In genomic region chr15:40106203-40107161, GRCh38 we compare ENCODE assay signal across 2 cellular contexts.
TF ChIP-seq lines count a peak whose summit lies in the region.

No MANE protein-coding gene starts in this region.

TF ChIP-seq in K562, 482 proteins besides CTCF, POLR2A, EP300 and RAD21 (continued from another document and continues in another):
- TF ChIP-seq DEAF1 (CRISPR knock-in tag; IDR thresholded peaks at IDR 0.05) (0 out of 2 replicates have a peak, but pooled peaks have one; percentile 37), MYBL2 (IDR thresholded peaks at IDR 0.05; ENCODE audit: low read depth) (no peak), MYBL2 (CRISPR knock-in tag; IDR thresholded peaks at IDR 0.05; ENCODE audit: borderline replicate concordance) (no peak), CLOCK (CRISPR knock-in tag; IDR thresholded peaks at IDR 0.05; ENCODE audit: borderline replicate concordance) (no peak), ZFP30 (CRISPR knock-in tag; IDR thresholded peaks at IDR 0.05; ENCODE audit: borderline replicate concordance) (no peak), MYC (IDR thresholded peaks at IDR 0.05; ENCODE audit: low read depth, low read length) (0 out of 2 replicates have a peak, but pooled peaks have one; percentile 24), MYC (CRISPR knock-in tag; IDR thresholded peaks at IDR 0.05; ENCODE audit: borderline replicate concordance, low read depth) (no peak), GATA2 (CRISPR knock-in tag; IDR thresholded peaks at IDR 0.05) (peak; percentile 66), ELF2 (CRISPR knock-in tag; IDR thresholded peaks at IDR 0.05) (no peak), ZNF140 (CRISPR knock-in tag; IDR thresholded peaks at IDR 0.05) (no peak), SMARCA4 (IDR thresholded peaks at IDR 0.05) (peak; percentile 86), CSDE1 (IDR thresholded peaks at IDR 0.05) (no peak), IFI16 (CRISPR knock-in tag; IDR thresholded peaks at IDR 0.05) (no peak), NFE2 (IDR thresholded peaks at IDR 0.05; ENCODE audit: low read depth) (0 out of 2 replicates have a peak, but pooled peaks have one; percentile 7), NCOR1 (IDR thresholded peaks at IDR 0.05) (peak; percentile 62; the same call in 1 of the 2 replicates), ZNF766 (CRISPR knock-in tag; conservative IDR thresholded peaks at IDR 0.05) (peak; percentile 60), ZNF232 (CRISPR knock-in tag; IDR thresholded peaks at IDR 0.05) (no peak), POLR3G (IDR thresholded peaks at IDR 0.05; ENCODE audit: extremely low read depth, insufficient read length, insufficient replicate concordance) (no peak), ARID3B (CRISPR knock-in tag; IDR thresholded peaks at IDR 0.05; ENCODE audit: borderline replicate concordance) (no peak), ZNF431 (CRISPR knock-in tag; IDR thresholded peaks at IDR 0.05) (no peak), ZNF239 (CRISPR knock-in tag; IDR thresholded peaks at IDR 0.05) (no peak), PCBP2 (IDR thresholded peaks at IDR 0.05; ENCODE audit: low read depth, low read length, poor library complexity, severe bottlenecking) (no peak)
- TF ChIP-seq, protein P1, sequence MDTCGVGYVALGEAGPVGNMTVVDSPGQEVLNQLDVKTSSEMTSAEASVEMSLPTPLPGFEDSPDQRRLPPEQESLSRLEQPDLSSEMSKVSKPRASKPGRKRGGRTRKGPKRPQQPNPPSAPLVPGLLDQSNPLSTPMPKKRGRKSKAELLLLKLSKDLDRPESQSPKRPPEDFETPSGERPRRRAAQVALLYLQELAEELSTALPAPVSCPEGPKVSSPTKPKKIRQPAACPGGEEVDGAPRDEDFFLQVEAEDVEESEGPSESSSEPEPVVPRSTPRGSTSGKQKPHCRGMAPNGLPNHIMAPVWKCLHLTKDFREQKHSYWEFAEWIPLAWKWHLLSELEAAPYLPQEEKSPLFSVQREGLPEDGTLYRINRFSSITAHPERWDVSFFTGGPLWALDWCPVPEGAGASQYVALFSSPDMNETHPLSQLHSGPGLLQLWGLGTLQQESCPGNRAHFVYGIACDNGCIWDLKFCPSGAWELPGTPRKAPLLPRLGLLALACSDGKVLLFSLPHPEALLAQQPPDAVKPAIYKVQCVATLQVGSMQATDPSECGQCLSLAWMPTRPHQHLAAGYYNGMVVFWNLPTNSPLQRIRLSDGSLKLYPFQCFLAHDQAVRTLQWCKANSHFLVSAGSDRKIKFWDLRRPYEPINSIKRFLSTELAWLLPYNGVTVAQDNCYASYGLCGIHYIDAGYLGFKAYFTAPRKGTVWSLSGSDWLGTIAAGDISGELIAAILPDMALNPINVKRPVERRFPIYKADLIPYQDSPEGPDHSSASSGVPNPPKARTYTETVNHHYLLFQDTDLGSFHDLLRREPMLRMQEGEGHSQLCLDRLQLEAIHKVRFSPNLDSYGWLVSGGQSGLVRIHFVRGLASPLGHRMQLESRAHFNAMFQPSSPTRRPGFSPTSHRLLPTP (IDR thresholded peaks at IDR 0.05; ENCODE audit: borderline replicate concordance, extremely low read depth, insufficient read length), result no peak

TF ChIP-seq in HepG2, 621 proteins besides CTCF, POLR2A, EP300 and RAD21 (continued from another document and continues in another):
- TF ChIP-seq AHDC1 (CRISPR knock-in tag; IDR thresholded peaks at IDR 0.05; ENCODE audit: borderline replicate concordance) (no peak), CSRNP1 (CRISPR knock-in tag; IDR thresholded peaks at IDR 0.05) (no peak), EHMT2 (IDR thresholded peaks at IDR 0.05; ENCODE audit: borderline replicate concordance, low read depth, low read length) (no peak), ZNF44 (CRISPR knock-in tag; IDR thresholded peaks at IDR 0.05) (no peak), MAX (IDR thresholded peaks at IDR 0.05) (peak; percentile 23; the same call in 1 of the 2 replicates), ZSCAN9 (CRISPR knock-in tag; IDR thresholded peaks at IDR 0.05; ENCODE audit: borderline replicate concordance) (0 out of 2 replicates have a peak, but pooled peaks have one; percentile 39), ZNF24 (IDR thresholded peaks at IDR 0.05) (no peak), AGO1 (IDR thresholded peaks at IDR 0.05; ENCODE audit: low read depth, low read length, poor library complexity, severe bottlenecking) (no peak), ZNF552 (CRISPR knock-in tag; IDR thresholded peaks at IDR 0.05; ENCODE audit: borderline replicate concordance) (no peak; the same call in 1 of the 2 replicates), MBNL3 (CRISPR knock-in tag; conservative IDR thresholded peaks at IDR 0.05) (no peak), KDM4B (CRISPR knock-in tag; IDR thresholded peaks at IDR 0.05) (no peak), MEIS2 (CRISPR knock-in tag; IDR thresholded peaks at IDR 0.05) (no peak), ZNF615 (CRISPR knock-in tag; IDR thresholded peaks at IDR 0.05; ENCODE audit: borderline replicate concordance) (no peak), RORA (CRISPR knock-in tag; IDR thresholded peaks at IDR 0.05) (no peak), ZNF567 (CRISPR knock-in tag; IDR thresholded peaks at IDR 0.05; ENCODE audit: borderline replicate concordance) (no peak), ZNF629 (CRISPR knock-in tag; conservative IDR thresholded peaks at IDR 0.05) (no peak)
- TF ChIP-seq, protein P2, sequence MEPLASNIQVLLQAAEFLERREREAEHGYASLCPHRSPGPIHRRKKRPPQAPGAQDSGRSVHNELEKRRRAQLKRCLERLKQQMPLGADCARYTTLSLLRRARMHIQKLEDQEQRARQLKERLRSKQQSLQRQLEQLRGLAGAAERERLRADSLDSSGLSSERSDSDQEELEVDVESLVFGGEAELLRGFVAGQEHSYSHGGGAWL (CRISPR knock-in tag; IDR thresholded peaks at IDR 0.05), result no peak
- TF ChIP-seq, protein P3, sequence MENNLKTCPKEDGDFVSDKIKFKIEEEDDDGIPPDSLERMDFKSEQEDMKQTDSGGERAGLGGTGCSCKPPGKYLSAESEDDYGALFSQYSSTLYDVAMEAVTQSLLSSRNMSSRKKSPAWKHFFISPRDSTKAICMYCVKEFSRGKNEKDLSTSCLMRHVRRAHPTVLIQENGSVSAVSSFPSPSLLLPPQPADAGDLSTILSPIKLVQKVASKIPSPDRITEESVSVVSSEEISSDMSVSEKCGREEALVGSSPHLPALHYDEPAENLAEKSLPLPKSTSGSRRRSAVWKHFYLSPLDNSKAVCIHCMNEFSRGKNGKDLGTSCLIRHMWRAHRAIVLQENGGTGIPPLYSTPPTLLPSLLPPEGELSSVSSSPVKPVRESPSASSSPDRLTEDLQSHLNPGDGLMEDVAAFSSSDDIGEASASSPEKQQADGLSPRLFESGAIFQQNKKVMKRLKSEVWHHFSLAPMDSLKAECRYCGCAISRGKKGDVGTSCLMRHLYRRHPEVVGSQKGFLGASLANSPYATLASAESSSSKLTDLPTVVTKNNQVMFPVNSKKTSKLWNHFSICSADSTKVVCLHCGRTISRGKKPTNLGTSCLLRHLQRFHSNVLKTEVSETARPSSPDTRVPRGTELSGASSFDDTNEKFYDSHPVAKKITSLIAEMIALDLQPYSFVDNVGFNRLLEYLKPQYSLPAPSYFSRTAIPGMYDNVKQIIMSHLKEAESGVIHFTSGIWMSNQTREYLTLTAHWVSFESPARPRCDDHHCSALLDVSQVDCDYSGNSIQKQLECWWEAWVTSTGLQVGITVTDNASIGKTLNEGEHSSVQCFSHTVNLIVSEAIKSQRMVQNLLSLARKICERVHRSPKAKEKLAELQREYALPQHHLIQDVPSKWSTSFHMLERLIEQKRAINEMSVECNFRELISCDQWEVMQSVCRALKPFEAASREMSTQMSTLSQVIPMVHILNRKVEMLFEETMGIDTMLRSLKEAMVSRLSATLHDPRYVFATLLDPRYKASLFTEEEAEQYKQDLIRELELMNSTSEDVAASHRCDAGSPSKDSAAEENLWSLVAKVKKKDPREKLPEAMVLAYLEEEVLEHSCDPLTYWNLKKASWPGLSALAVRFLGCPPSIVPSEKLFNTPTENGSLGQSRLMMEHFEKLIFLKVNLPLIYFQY (CRISPR knock-in tag; IDR thresholded peaks at IDR 0.05; ENCODE audit: borderline replicate concordance), result no peak
- TF ChIP-seq, protein P4, sequence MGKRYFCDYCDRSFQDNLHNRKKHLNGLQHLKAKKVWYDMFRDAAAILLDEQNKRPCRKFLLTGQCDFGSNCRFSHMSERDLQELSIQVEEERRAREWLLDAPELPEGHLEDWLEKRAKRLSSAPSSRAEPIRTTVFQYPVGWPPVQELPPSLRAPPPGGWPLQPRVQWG (CRISPR knock-in tag; IDR thresholded peaks at IDR 0.05; ENCODE audit: borderline replicate concordance, low read depth), result no peak
- TF ChIP-seq, protein P5, sequence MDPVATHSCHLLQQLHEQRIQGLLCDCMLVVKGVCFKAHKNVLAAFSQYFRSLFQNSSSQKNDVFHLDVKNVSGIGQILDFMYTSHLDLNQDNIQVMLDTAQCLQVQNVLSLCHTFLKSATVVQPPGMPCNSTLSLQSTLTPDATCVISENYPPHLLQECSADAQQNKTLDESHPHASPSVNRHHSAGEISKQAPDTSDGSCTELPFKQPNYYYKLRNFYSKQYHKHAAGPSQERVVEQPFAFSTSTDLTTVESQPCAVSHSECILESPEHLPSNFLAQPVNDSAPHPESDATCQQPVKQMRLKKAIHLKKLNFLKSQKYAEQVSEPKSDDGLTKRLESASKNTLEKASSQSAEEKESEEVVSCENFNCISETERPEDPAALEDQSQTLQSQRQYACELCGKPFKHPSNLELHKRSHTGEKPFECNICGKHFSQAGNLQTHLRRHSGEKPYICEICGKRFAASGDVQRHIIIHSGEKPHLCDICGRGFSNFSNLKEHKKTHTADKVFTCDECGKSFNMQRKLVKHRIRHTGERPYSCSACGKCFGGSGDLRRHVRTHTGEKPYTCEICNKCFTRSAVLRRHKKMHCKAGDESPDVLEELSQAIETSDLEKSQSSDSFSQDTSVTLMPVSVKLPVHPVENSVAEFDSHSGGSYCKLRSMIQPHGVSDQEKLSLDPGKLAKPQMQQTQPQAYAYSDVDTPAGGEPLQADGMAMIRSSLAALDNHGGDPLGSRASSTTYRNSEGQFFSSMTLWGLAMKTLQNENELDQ (CRISPR knock-in tag; IDR thresholded peaks at IDR 0.05; ENCODE audit: borderline replicate concordance), result no peak
- TF ChIP-seq, protein P6, sequence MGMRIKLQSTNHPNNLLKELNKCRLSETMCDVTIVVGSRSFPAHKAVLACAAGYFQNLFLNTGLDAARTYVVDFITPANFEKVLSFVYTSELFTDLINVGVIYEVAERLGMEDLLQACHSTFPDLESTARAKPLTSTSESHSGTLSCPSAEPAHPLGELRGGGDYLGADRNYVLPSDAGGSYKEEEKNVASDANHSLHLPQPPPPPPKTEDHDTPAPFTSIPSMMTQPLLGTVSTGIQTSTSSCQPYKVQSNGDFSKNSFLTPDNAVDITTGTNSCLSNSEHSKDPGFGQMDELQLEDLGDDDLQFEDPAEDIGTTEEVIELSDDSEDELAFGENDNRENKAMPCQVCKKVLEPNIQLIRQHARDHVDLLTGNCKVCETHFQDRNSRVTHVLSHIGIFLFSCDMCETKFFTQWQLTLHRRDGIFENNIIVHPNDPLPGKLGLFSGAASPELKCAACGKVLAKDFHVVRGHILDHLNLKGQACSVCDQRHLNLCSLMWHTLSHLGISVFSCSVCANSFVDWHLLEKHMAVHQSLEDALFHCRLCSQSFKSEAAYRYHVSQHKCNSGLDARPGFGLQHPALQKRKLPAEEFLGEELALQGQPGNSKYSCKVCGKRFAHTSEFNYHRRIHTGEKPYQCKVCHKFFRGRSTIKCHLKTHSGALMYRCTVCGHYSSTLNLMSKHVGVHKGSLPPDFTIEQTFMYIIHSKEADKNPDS (CRISPR knock-in tag; IDR thresholded peaks at IDR 0.05), result no peak
